Comparison of ENCODE assay signal across 9 cellular contexts in the genomic region with DNA sequence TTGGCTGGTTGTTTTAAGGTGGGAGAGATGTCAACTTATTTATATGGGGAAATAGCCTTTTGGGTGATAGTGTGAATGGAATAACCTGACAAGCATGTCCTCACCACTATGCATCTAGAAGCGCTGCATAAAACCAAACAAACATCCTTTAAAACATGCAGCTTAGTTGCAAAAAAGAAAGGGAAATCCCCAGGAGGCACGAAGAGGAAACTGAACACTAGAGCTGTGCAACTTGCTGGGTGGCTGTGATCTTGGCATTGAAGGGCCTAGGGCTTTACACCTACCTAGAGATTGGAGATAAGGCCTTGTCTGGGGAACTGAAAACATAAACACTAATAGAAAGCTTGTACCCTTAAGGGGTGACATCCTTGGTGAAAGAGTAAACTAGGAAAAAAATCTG. TPM values are rescaled to one million over a fixed set of nuclear protein-coding genes. Genes with fewer than 3 reads are reported as not detected.
DNase-seq lines count a peak whose midpoint lies in the region; ATAC-seq, FAIRE-seq and TF ChIP-seq lines count a peak whose summit lies in the region.
"Had no signal": no experiment of that assay in that cellular context is flagged by ENCODE, and none has a peak within 500 bp of the region (broad histone marks: within the 10 kb centered on the region; RNA-seq: fewer than 3 reads in every experiment).

No MANE protein-coding gene starts in this region.

- peak overlapping the region; percentile 80 for H3K27ac Mint-ChIP-seq in activated CD4-positive, alpha-beta T cell treated with anti-CD3 and anti-CD28 coated beads, Interleukin-2, amount 10 ng/mL, durations not matched to agents 24 days and 14 days

- H3K4me1 ChIP-seq in HepG2 (ENCODE audit: insufficient read depth, low read length) (peaks cover 75% of the 10 kb centered on the region), right atrium auricular region (no peaks in the 10 kb centered on the region)

- H4K20me1 ChIP-seq in HepG2 (ENCODE audit: insufficient read depth, low read length): no peaks in the 10 kb centered on the region

- H3K4me2 ChIP-seq in HepG2 (ENCODE audit: low read depth, low read length): peak overlapping the region; percentile 37; the same call in 1 of the 2 replicates

- intact Hi-C loops in activated CD4-positive, alpha-beta T cell treated with anti-CD3 and anti-CD28 coated beads, Interleukin-2, amount 10 ng/mL, durations not matched to agents 24 days and 14 days (cut with micrococcal nuclease): loop anchor here (1.0 to 2.0 kb wide), 3 partner anchors 8 to 52 kb away; a partner anchor contains a TSS
- intact Hi-C loops in HepG2 (cut with micrococcal nuclease; ENCODE audit: unreplicated experiment): loop anchor here (5.0 kb wide), 1 partner anchor 54 kb away; a partner anchor contains a TSS

- peaks cover 33% of the 10 kb centered on the region for H3K36me3 Mint-ChIP-seq in activated CD4-positive, alpha-beta T cell treated with anti-CD3 and anti-CD28 coated beads, Interleukin-2, amount 10 ng/mL, durations not matched to agents 24 days and 14 days (ENCODE audit: low read depth)

- in situ Hi-C loops in HepG2 (cut with HindIII; ENCODE audit: extremely low pct_ligation_motif_present, low pct_unique_long_range_greater_than_20kb): no loop called here

- POLR2A ChIA-PET in HepG2 (lab: Yijun Ruan, JAX): interaction anchor here (1.3 kb wide), 1 partner anchor 91 kb away, joined by 3 read pairs; no protein-coding TSS in a partner anchor

- WGBS in HepG2 (ENCODE audit: low lambda C conversion rate): 2% methylated on average over 2 of the region's 2 CpGs

- H3K9ac ChIP-seq in HepG2 (ENCODE audit: insufficient read depth, low read depth, low read length): no peak overlapping the region

- H3K27me3 ChIP-seq in HepG2 (ENCODE audit: control insufficient read depth in 1 of 2, insufficient read depth in 2 of 2, low read length in 2 of 2) (peaks cover 0 to 1% of the 10 kb centered on the region in 2 experiments; a peak in 3 of 5 replicates), right atrium auricular region (no peaks in the 10 kb centered on the region)

- H3K27me3 Mint-ChIP-seq in activated CD4-positive, alpha-beta T cell treated with anti-CD3 and anti-CD28 coated beads, Interleukin-2, amount 10 ng/mL, durations not matched to agents 24 days and 14 days: peaks cover 4% of the 10 kb centered on the region

- ATAC-seq in GM21529 (IDR thresholded peaks at IDR 0.05; ENCODE audit: unreplicated experiment): peak; percentile 57
- no peak for ATAC-seq in HepG2
- no peak for ATAC-seq in GM21367 (IDR thresholded peaks at IDR 0.05; ENCODE audit: unreplicated experiment)

- peaks cover 4% of the 10 kb centered on the region for H3K9me3 Mint-ChIP-seq in activated CD4-positive, alpha-beta T cell treated with anti-CD3 and anti-CD28 coated beads, Interleukin-2, amount 10 ng/mL, durations not matched to agents 24 days and 14 days

- FAIRE-seq in HepG2 (lab: Jason Lieb, UNC): no peak

- H3K4me1 Mint-ChIP-seq in activated CD4-positive, alpha-beta T cell treated with anti-CD3 and anti-CD28 coated beads, Interleukin-2, amount 10 ng/mL, durations not matched to agents 24 days and 14 days: peaks cover 57% of the 10 kb centered on the region

- TF ChIP-seq CTCF in HepG2 (CRISPR knock-in tag; IDR thresholded peaks at IDR 0.05) (no peak), right atrium auricular region (IDR thresholded peaks at IDR 0.05) (no peak)

- H3K4me3 ChIP-seq in HepG2 (replicated peaks in 1 of 3; ENCODE audit: insufficient read depth in 1 of 3, low read depth in 2 of 3, low read length in 3 of 3) (no peak overlapping the region), right atrium auricular region (no peak overlapping the region)

- peak; percentile 75 for DNase-seq in CD1c-positive myeloid dendritic cell (ENCODE audit: extremely low spot score)
- peak; percentile 91 for DNase-seq in activated CD4-positive, alpha-beta T cell treated with anti-CD3 and anti-CD28 coated beads, Interleukin-2, amount 10 ng/mL, durations not matched to agents 24 days and 14 days
- no peak for DNase-seq in HepG2 (ENCODE audit: low spot score)
- DNase-seq in NCI-H82 (lab: John Stamatoyannopoulos, UW): no peak
- DNase-seq in putamen (ENCODE audit: low spot score): no peak
- no peak for DNase-seq in right atrium auricular region (ENCODE audit: low spot score)
- DNase-seq: occipital lobe had no signal

- no peaks in the 10 kb centered on the region for H3K79me2 ChIP-seq in HepG2 (ENCODE audit: insufficient read depth, low read length)

- CTCF ChIA-PET in HepG2 (lab: Yijun Ruan, JAX; ENCODE audit: low intra/inter-chr PET ratio, low total read pairs): interaction anchor here (1.3 kb wide), 1 partner anchor 78 kb away, joined by 3 read pairs; no protein-coding TSS in a partner anchor

- TF ChIP-seq POLR2A in HepG2 (IDR thresholded peaks at IDR 0.05; ENCODE audit: insufficient read depth in 1 of 2, low read depth in 2 of 2, low read length in 2 of 2): no peak

- H3K36me3 ChIP-seq in HepG2 (replicated peaks in 1 of 2; ENCODE audit: control insufficient read depth in 1 of 2, insufficient read depth in 2 of 2, low read length in 2 of 2) (no peaks in the 10 kb centered on the region), right atrium auricular region (no peaks in the 10 kb centered on the region)

- no peak overlapping the region for H2AFZ ChIP-seq in HepG2 (ENCODE audit: low read length)

- no peaks in the 10 kb centered on the region for H3K9me3 ChIP-seq in HepG2 (ENCODE audit: low read length)
- H3K9me3 ChIP-seq in right atrium auricular region: no peaks in the 10 kb centered on the region

- TF ChIP-seq RAD21 in HepG2 (CRISPR knock-in tag; IDR thresholded peaks at IDR 0.05): no peak

- BruUV-seq in HepG2 (replicated peaks; lab: Mats Ljungman, UMichigan): no TSS peak

- no peak overlapping the region for H3K27ac ChIP-seq in HepG2 (ENCODE audit: extremely low read length, insufficient read depth, low read length)
- no peak overlapping the region for H3K27ac ChIP-seq in right atrium auricular region

- no peak for TF ChIP-seq EP300 in HepG2 (IDR thresholded peaks at IDR 0.05; ENCODE audit: low read depth in 2 of 2, low read length in 2 of 2)
- TF ChIP-seq EP300 in HepG2 (CRISPR knock-in tag; IDR thresholded peaks at IDR 0.05; ENCODE audit: borderline replicate concordance): no peak

- peak overlapping the region; percentile 42 for H3K4me3 Mint-ChIP-seq in activated CD4-positive, alpha-beta T cell treated with anti-CD3 and anti-CD28 coated beads, Interleukin-2, amount 10 ng/mL, durations not matched to agents 24 days and 14 days

RNA-seq across cellular contexts. Expression of a gene that starts 7.3 kb away (rescaled TPM):
- 17.0 and 17.8 TPM in 2 replicates for total RNA-seq in activated CD4-positive, alpha-beta T cell treated with anti-CD3 and anti-CD28 coated beads, Interleukin-2, amount 10 ng/mL, durations not matched to agents 24 days and 14 days
- not detected in 2 replicates for total RNA-seq in HepG2 (2016; rRNA removed; fragmentation: Illumina TruSeq; extraction: Trizol)
- not detected in 2 replicates for total RNA-seq in HepG2 (2016; cell fraction: cytosol; rRNA removed; fragmentation: Illumina TruSeq; extraction: Trizol; ENCODE audit: low read depth)
- total RNA-seq in HepG2 (2016; cell fraction: insoluble cytoplasmic fraction; rRNA removed; fragmentation: Illumina TruSeq; extraction: Trizol): not detected in 2 replicates
- total RNA-seq in HepG2 (2016; cell fraction: membrane; rRNA removed; fragmentation: Illumina TruSeq; extraction: Trizol): not detected in 2 replicates
- total RNA-seq in HepG2 (2016; cell fraction: nucleus; rRNA removed; fragmentation: Illumina TruSeq; extraction: Trizol): not detected in 2 replicates
- not detected in 2 replicates for polyA plus RNA-seq in HepG2 (2011; rRNA removed)
- not detected in 2 replicates for polyA plus RNA-seq in HepG2 (2011; cell fraction: cytosol; rRNA removed)
- not detected in 2 replicates for polyA plus RNA-seq in HepG2 (2011; cell fraction: nucleus; rRNA removed)
- not detected in 2 replicates for polyA plus RNA-seq in HepG2 (2012)
- not detected in 2 replicates for polyA plus RNA-seq in HepG2 (2016; cell fraction: cytosol; fragmentation: Illumina TruSeq; extraction: Trizol; ENCODE audit: low read depth)
- polyA plus RNA-seq in HepG2 (2016; cell fraction: insoluble cytoplasmic fraction; fragmentation: Illumina TruSeq; extraction: Trizol; ENCODE audit: low read depth): not detected in 2 replicates
- not detected in 2 replicates for polyA plus RNA-seq in HepG2 (2016; cell fraction: membrane; fragmentation: Illumina TruSeq; extraction: Trizol; ENCODE audit: low read depth)
- not detected in 2 replicates for polyA plus RNA-seq in HepG2 (2016; cell fraction: nucleus; fragmentation: Illumina TruSeq; extraction: Trizol; ENCODE audit: insufficient read depth, low read depth)
- not detected in 2 replicates for polyA minus RNA-seq in HepG2 (2011; rRNA and poly(A)+ RNA removed; ENCODE audit: low replicate concordance)
- polyA minus RNA-seq in HepG2 (2011; cell fraction: cytosol; rRNA and poly(A)+ RNA removed): not detected in 2 replicates
- polyA minus RNA-seq in HepG2 (2011; cell fraction: nucleus; rRNA and poly(A)+ RNA removed): not detected in 2 replicates
- total RNA-seq in right atrium auricular region: under 1 TPM; 0.52 to 0.90 TPM

RNA-seq across cellular contexts. Expression of a gene that starts 39.5 kb away (rescaled TPM):
- not detected in 2 replicates for total RNA-seq in activated CD4-positive, alpha-beta T cell treated with anti-CD3 and anti-CD28 coated beads, Interleukin-2, amount 10 ng/mL, durations not matched to agents 24 days and 14 days
- 0.07 and 0.15 TPM in 2 replicates for total RNA-seq in HepG2 (2016; rRNA removed; fragmentation: Illumina TruSeq; extraction: Trizol)
- 0.18 and 0.30 TPM in 2 replicates for total RNA-seq in HepG2 (2016; cell fraction: cytosol; rRNA removed; fragmentation: Illumina TruSeq; extraction: Trizol; ENCODE audit: low read depth)
- 0.09 TPM in 2 replicates for total RNA-seq in HepG2 (2016; cell fraction: insoluble cytoplasmic fraction; rRNA removed; fragmentation: Illumina TruSeq; extraction: Trizol)
- 0.17 and 0.22 TPM in 2 replicates for total RNA-seq in HepG2 (2016; cell fraction: membrane; rRNA removed; fragmentation: Illumina TruSeq; extraction: Trizol)
- not detected in 2 replicates for total RNA-seq in HepG2 (2016; cell fraction: nucleus; rRNA removed; fragmentation: Illumina TruSeq; extraction: Trizol)
- polyA plus RNA-seq in HepG2 (2011; rRNA removed): 0.01 and 0.04 TPM in 2 replicates
- polyA plus RNA-seq in HepG2 (2011; cell fraction: cytosol; rRNA removed): 0.01 TPM in 1 of 2 replicates, not detected in the other
- not detected in 2 replicates for polyA plus RNA-seq in HepG2 (2011; cell fraction: nucleus; rRNA removed)
- polyA plus RNA-seq in HepG2 (2012): 0.11 TPM in 1 of 2 replicates, not detected in the other
- polyA plus RNA-seq in HepG2 (2016; cell fraction: cytosol; fragmentation: Illumina TruSeq; extraction: Trizol; ENCODE audit: low read depth): 0.35 and 0.42 TPM in 2 replicates
- polyA plus RNA-seq in HepG2 (2016; cell fraction: insoluble cytoplasmic fraction; fragmentation: Illumina TruSeq; extraction: Trizol; ENCODE audit: low read depth): 0.12 and 0.16 TPM in 2 replicates
- polyA plus RNA-seq in HepG2 (2016; cell fraction: membrane; fragmentation: Illumina TruSeq; extraction: Trizol; ENCODE audit: low read depth): 0.26 and 0.42 TPM in 2 replicates
- polyA plus RNA-seq in HepG2 (2016; cell fraction: nucleus; fragmentation: Illumina TruSeq; extraction: Trizol; ENCODE audit: insufficient read depth, low read depth): 0.13 TPM in 1 of 2 replicates, not detected in the other
- 0.05 TPM in 1 of 2 replicates, not detected in the other for polyA minus RNA-seq in HepG2 (2011; rRNA and poly(A)+ RNA removed; ENCODE audit: low replicate concordance)
- not detected in 2 replicates for polyA minus RNA-seq in HepG2 (2011; cell fraction: cytosol; rRNA and poly(A)+ RNA removed)
- not detected in 2 replicates for polyA minus RNA-seq in HepG2 (2011; cell fraction: nucleus; rRNA and poly(A)+ RNA removed)
- total RNA-seq in right atrium auricular region: not detected
- total RNA-seq: occipital lobe had no signal

RNA-seq across cellular contexts. Expression of a gene that starts 52.0 kb away (rescaled TPM):
- 132 TPM in 2 replicates for total RNA-seq in activated CD4-positive, alpha-beta T cell treated with anti-CD3 and anti-CD28 coated beads, Interleukin-2, amount 10 ng/mL, durations not matched to agents 24 days and 14 days
- total RNA-seq in HepG2 (2016; rRNA removed; fragmentation: Illumina TruSeq; extraction: Trizol) (103 and 118 TPM in 2 replicates), right atrium auricular region (10 to 100 TPM; 10.1 to 17.1 TPM)
- 18.5 and 19.7 TPM in 2 replicates for total RNA-seq in HepG2 (2016; cell fraction: cytosol; rRNA removed; fragmentation: Illumina TruSeq; extraction: Trizol; ENCODE audit: low read depth)
- 91.9 and 121 TPM in 2 replicates for total RNA-seq in HepG2 (2016; cell fraction: insoluble cytoplasmic fraction; rRNA removed; fragmentation: Illumina TruSeq; extraction: Trizol)
- total RNA-seq in HepG2 (2016; cell fraction: membrane; rRNA removed; fragmentation: Illumina TruSeq; extraction: Trizol): 25.3 and 25.9 TPM in 2 replicates
- total RNA-seq in HepG2 (2016; cell fraction: nucleus; rRNA removed; fragmentation: Illumina TruSeq; extraction: Trizol): 125 and 140 TPM in 2 replicates
- 68.4 and 95.8 TPM in 2 replicates for polyA plus RNA-seq in HepG2 (2011; rRNA removed)
- polyA plus RNA-seq in HepG2 (2011; cell fraction: cytosol; rRNA removed): 37.5 and 70.2 TPM in 2 replicates
- 159 and 266 TPM in 2 replicates for polyA plus RNA-seq in HepG2 (2011; cell fraction: nucleus; rRNA removed)
- polyA plus RNA-seq in HepG2 (2012): 32.0 and 51.7 TPM in 2 replicates
- polyA plus RNA-seq in HepG2 (2016; cell fraction: cytosol; fragmentation: Illumina TruSeq; extraction: Trizol; ENCODE audit: low read depth): 11.4 and 13.1 TPM in 2 replicates
- polyA plus RNA-seq in HepG2 (2016; cell fraction: insoluble cytoplasmic fraction; fragmentation: Illumina TruSeq; extraction: Trizol; ENCODE audit: low read depth): 85.0 and 106 TPM in 2 replicates
- polyA plus RNA-seq in HepG2 (2016; cell fraction: membrane; fragmentation: Illumina TruSeq; extraction: Trizol; ENCODE audit: low read depth): 15.8 and 19.2 TPM in 2 replicates
- polyA plus RNA-seq in HepG2 (2016; cell fraction: nucleus; fragmentation: Illumina TruSeq; extraction: Trizol; ENCODE audit: insufficient read depth, low read depth): 240 and 250 TPM in 2 replicates
- polyA minus RNA-seq in HepG2 (2011; rRNA and poly(A)+ RNA removed; ENCODE audit: low replicate concordance): 158 and 325 TPM in 2 replicates
- 28.8 and 45.0 TPM in 2 replicates for polyA minus RNA-seq in HepG2 (2011; cell fraction: cytosol; rRNA and poly(A)+ RNA removed)
- 109 and 117 TPM in 2 replicates for polyA minus RNA-seq in HepG2 (2011; cell fraction: nucleus; rRNA and poly(A)+ RNA removed)

RNA-seq across cellular contexts. Expression of a gene that starts 59.5 kb away (rescaled TPM):
- total RNA-seq in activated CD4-positive, alpha-beta T cell treated with anti-CD3 and anti-CD28 coated beads, Interleukin-2, amount 10 ng/mL, durations not matched to agents 24 days and 14 days: 5.8 and 6.3 TPM in 2 replicates
- total RNA-seq in HepG2 (2016; rRNA removed; fragmentation: Illumina TruSeq; extraction: Trizol) (218 and 244 TPM in 2 replicates), right atrium auricular region (10 to 100 TPM; 18.3 to 38.2 TPM)
- total RNA-seq in HepG2 (2016; cell fraction: cytosol; rRNA removed; fragmentation: Illumina TruSeq; extraction: Trizol; ENCODE audit: low read depth): 87.1 and 92.9 TPM in 2 replicates
- total RNA-seq in HepG2 (2016; cell fraction: insoluble cytoplasmic fraction; rRNA removed; fragmentation: Illumina TruSeq; extraction: Trizol): 223 and 253 TPM in 2 replicates
- 152 and 159 TPM in 2 replicates for total RNA-seq in HepG2 (2016; cell fraction: membrane; rRNA removed; fragmentation: Illumina TruSeq; extraction: Trizol)
- total RNA-seq in HepG2 (2016; cell fraction: nucleus; rRNA removed; fragmentation: Illumina TruSeq; extraction: Trizol): 99.3 and 115 TPM in 2 replicates
- 130 and 137 TPM in 2 replicates for polyA plus RNA-seq in HepG2 (2011; rRNA removed)
- 103 and 170 TPM in 2 replicates for polyA plus RNA-seq in HepG2 (2011; cell fraction: cytosol; rRNA removed)
- 80.0 and 88.2 TPM in 2 replicates for polyA plus RNA-seq in HepG2 (2011; cell fraction: nucleus; rRNA removed)
- 123 and 130 TPM in 2 replicates for polyA plus RNA-seq in HepG2 (2012)
- polyA plus RNA-seq in HepG2 (2016; cell fraction: cytosol; fragmentation: Illumina TruSeq; extraction: Trizol; ENCODE audit: low read depth): 105 and 118 TPM in 2 replicates
- polyA plus RNA-seq in HepG2 (2016; cell fraction: insoluble cytoplasmic fraction; fragmentation: Illumina TruSeq; extraction: Trizol; ENCODE audit: low read depth): 245 and 255 TPM in 2 replicates
- 133 and 135 TPM in 2 replicates for polyA plus RNA-seq in HepG2 (2016; cell fraction: membrane; fragmentation: Illumina TruSeq; extraction: Trizol; ENCODE audit: low read depth)
- 215 and 218 TPM in 2 replicates for polyA plus RNA-seq in HepG2 (2016; cell fraction: nucleus; fragmentation: Illumina TruSeq; extraction: Trizol; ENCODE audit: insufficient read depth, low read depth)
- polyA minus RNA-seq in HepG2 (2011; rRNA and poly(A)+ RNA removed; ENCODE audit: low replicate concordance): 1.2 and 248 TPM in 2 replicates
- polyA minus RNA-seq in HepG2 (2011; cell fraction: cytosol; rRNA and poly(A)+ RNA removed): 160 and 171 TPM in 2 replicates
- 30.1 and 34.9 TPM in 2 replicates for polyA minus RNA-seq in HepG2 (2011; cell fraction: nucleus; rRNA and poly(A)+ RNA removed)

Comparison
In these comparisons a context has a peak if more than half of its experiments do, and no peak if none do; other contexts are left out.
1. DNase-seq: peak in CD1c-positive myeloid dendritic cell (single experiment) and activated CD4-positive, alpha-beta T cell treated with anti-CD3 and anti-CD28 coated beads, Interleukin-2, amount 10 ng/mL, durations not matched to agents 24 days and 14 days (single experiment); none in HepG2 (single experiment), NCI-H82 (single experiment), putamen (single experiment) and right atrium auricular region (single experiment).